Comparison of ENCODE assay signal across 9 cellular contexts in genomic region chr3:192571197-192571791, GRCh38.
DNase-seq lines count a peak whose midpoint lies in the region; ATAC-seq and TF ChIP-seq lines count a peak whose summit lies in the region.
"Had no signal": no experiment of that assay in that cellular context is flagged by ENCODE, and none has a peak within 500 bp of the region (broad histone marks: within the 10 kb centered on the region; RNA-seq: fewer than 3 reads in every experiment).

No MANE protein-coding gene starts in this region.

- H3K9me3 ChIP-seq in lower lobe of right lung: no peaks in the 10 kb centered on the region

- ATAC-seq in lower lobe of right lung (peak; percentile 59 to 74), HG03565 (IDR thresholded peaks at IDR 0.05; ENCODE audit: unreplicated experiment) (no peak)

- peak overlapping the region; percentile 29 for H3K4me3 ChIP-seq in lower lobe of right lung

- no peak for TF ChIP-seq CTCF in lower lobe of right lung (IDR thresholded peaks at IDR 0.05)
- no peak for TF ChIP-seq CTCF in type B pancreatic cell (conservative IDR thresholded peaks at IDR 0.05)

- H3K27ac ChIP-seq in lower lobe of right lung: no peak overlapping the region

- H3K36me3 ChIP-seq in lower lobe of right lung: no peaks in the 10 kb centered on the region

- no peaks in the 10 kb centered on the region for H3K4me1 ChIP-seq in lower lobe of right lung

- peak overlapping the region; percentile 10 for H3K4me3 Mint-ChIP-seq in type B pancreatic cell

- DNase-seq in NCI-H82 (lab: John Stamatoyannopoulos, UW) (peak; percentile 45), NCI-H82 treated with DMSO at 0.1 percent for 48 hours (lab: John Stamatoyannopoulos, UW; ENCODE audit: unreplicated experiment) (no peak), NCI-H774 (lab: John Stamatoyannopoulos, UW) (peak; percentile 72), cerebellar cortex (ENCODE audit: low spot score) (peak; percentile 66), lower lobe of right lung (peak; percentile 42), type B pancreatic cell (ENCODE audit: extremely low spot score, unreplicated experiment) (no peak)
- no peak for DNase-seq in activated CD4-positive, alpha-beta T cell treated with anti-CD3 and anti-CD28 coated beads, Interleukin-2, amount 50 U/mL, for 48 hours

- no peaks in the 10 kb centered on the region for H3K4me1 Mint-ChIP-seq in type B pancreatic cell (ENCODE audit: unreplicated experiment)

- no peaks in the 10 kb centered on the region for H3K36me3 Mint-ChIP-seq in type B pancreatic cell
- H3K36me3 Mint-ChIP-seq: CD4-positive, CD25-positive, alpha-beta regulatory T cell had no signal

- peaks cover 3% of the 10 kb centered on the region for H3K9me3 Mint-ChIP-seq in type B pancreatic cell

- H3K27ac Mint-ChIP-seq in type B pancreatic cell: no peak overlapping the region
- H3K27ac Mint-ChIP-seq: CD4-positive, CD25-positive, alpha-beta regulatory T cell had no signal

- no peaks in the 10 kb centered on the region for H3K27me3 Mint-ChIP-seq in type B pancreatic cell

- no peaks in the 10 kb centered on the region for H3K27me3 ChIP-seq in lower lobe of right lung (ENCODE audit: low read depth)

- intact Hi-C loops in lower lobe of right lung (cut with DNase I): no loop called here

Comparison
In these comparisons a context has a peak if more than half of its experiments do, and no peak if none do; other contexts are left out.
1. DNase-seq: peak in NCI-H82 (single experiment), NCI-H774 (single experiment), cerebellar cortex (single experiment) and lower lobe of right lung (single experiment); none in NCI-H82 treated with DMSO at 0.1 percent for 48 hours (single experiment), type B pancreatic cell (single experiment) and activated CD4-positive, alpha-beta T cell treated with anti-CD3 and anti-CD28 coated beads, Interleukin-2, amount 50 U/mL, for 48 hours (0 of 2).